Comparison of ENCODE assay signal across 8 cellular contexts in genomic region chr5:124741711-124742496, GRCh38. TPM values are rescaled to one million over a fixed set of nuclear protein-coding genes. Genes with fewer than 3 reads are reported as not detected.
DNase-seq lines count a peak whose midpoint lies in the region; ATAC-seq and TF ChIP-seq lines count a peak whose summit lies in the region.

No MANE protein-coding gene starts in this region.

- H3K36me3 Mint-ChIP-seq in IgD-negative memory B cell (no peaks in the 10 kb centered on the region), MCF 10A (ENCODE audit: insufficient read depth, unreplicated experiment) (peaks cover 16% of the 10 kb centered on the region)

- H3K4me1 ChIP-seq in BE2C (peaks cover 25% of the 10 kb centered on the region), left lung (peaks cover 15 to 64% of the 10 kb centered on the region in 2 donors)

- peak; percentile 50 for ATAC-seq in left lung
- ATAC-seq in HG03432 (IDR thresholded peaks at IDR 0.05; ENCODE audit: unreplicated experiment): no peak
- ATAC-seq in GM18505 (IDR thresholded peaks at IDR 0.05; ENCODE audit: unreplicated experiment): no peak

- H3K27me3 ChIP-seq in BE2C (no peaks in the 10 kb centered on the region), left lung (peaks cover 0 to 28% of the 10 kb centered on the region in 2 donors)

- H3K4me3 ChIP-seq in BE2C (ENCODE audit: low read depth, low read length) (peak overlapping the region; percentile 78), left lung (peak overlapping the region; percentile 46 to 61)

- H3K9me3 Mint-ChIP-seq in IgD-negative memory B cell: peaks cover 0 to 3% (median 0%) of the 10 kb centered on the region in 3 donors
- no peaks in the 10 kb centered on the region for H3K9me3 Mint-ChIP-seq in MCF 10A (ENCODE audit: unreplicated experiment)

- H3K27ac Mint-ChIP-seq in IgD-negative memory B cell: peak overlapping the region in 2 of 3 donors; percentile 55 to 91
- no peak overlapping the region for H3K27ac Mint-ChIP-seq in MCF 10A (ENCODE audit: low read depth, unreplicated experiment)

- H3K4me1 Mint-ChIP-seq in IgD-negative memory B cell (peaks cover 26 to 39% (median 34%) of the 10 kb centered on the region in 3 donors), MCF 10A (ENCODE audit: insufficient read depth, unreplicated experiment) (peaks cover 12% of the 10 kb centered on the region)

- CTCF ChIA-PET in MCF 10A (lab: Yijun Ruan, JAX): interaction anchor here (0.6 to 1.3 kb wide), 5 partner anchors 59 to 1204 kb away, joined by 3 to 5 read pairs (median 4); no protein-coding TSS in a partner anchor

- H3K36me3 ChIP-seq in BE2C (no peaks in the 10 kb centered on the region), left lung (no peaks in the 10 kb centered on the region)

- POLR2A ChIA-PET in MCF 10A (lab: Yijun Ruan, JAX): interaction anchor here (0.5 to 4.1 kb wide), 25 partner anchors 8 to 743 kb away, joined by 3 to 45 read pairs (median 6); no protein-coding TSS in a partner anchor

- no peak for TF ChIP-seq POLR2A in GM18505 (IDR thresholded peaks at IDR 0.05; ENCODE audit: borderline replicate concordance, extremely low read depth, insufficient read depth, insufficient read length)

- peak overlapping the region; percentile 89 to 94 for H3K27ac ChIP-seq in left lung

- no peak for TF ChIP-seq CTCF in BE2C (IDR thresholded peaks at IDR 0.05; ENCODE audit: low read depth, low read length)
- no peak for TF ChIP-seq CTCF in MCF 10A (IDR thresholded peaks at IDR 0.05; ENCODE audit: unreplicated experiment)
- no peak for TF ChIP-seq CTCF in left lung (IDR thresholded peaks at IDR 0.05)

- BruUV-seq in MCF 10A (replicated peaks; lab: Mats Ljungman, UMichigan): no TSS peak

- H3K27me3 Mint-ChIP-seq in IgD-negative memory B cell (peaks cover 16% of the 10 kb centered on the region), MCF 10A (ENCODE audit: insufficient read depth, unreplicated experiment) (no peaks in the 10 kb centered on the region)

- intact Hi-C loops in MCF 10A (cut with micrococcal nuclease) (loop anchor here (1.0 to 10.0 kb wide), 11 partner anchors 42 to 790 kb away; no protein-coding TSS in a partner anchor), left lung (cut with DNase I) (loop anchor here in 1 of 2 donors (5.0 kb wide), 1 partner anchor 90 kb away; no protein-coding TSS in a partner anchor)

- no peak for DNase-seq in BE2C
- DNase-seq in MCF 10A (ENCODE audit: unreplicated experiment): peak; percentile 95
- no peak for DNase-seq in left lung
- no peak for DNase-seq in NK-92 (lab: John Stamatoyannopoulos, UW; ENCODE audit: unreplicated experiment)
- DNase-seq in NCI-H2029 treated with DMSO at 0.1 percent for 48 hours (lab: John Stamatoyannopoulos, UW): no peak

- H3K9me3 ChIP-seq in BE2C (no peaks in the 10 kb centered on the region), left lung (no peaks in the 10 kb centered on the region)

- H3K4me3 Mint-ChIP-seq in IgD-negative memory B cell (no peak overlapping the region), MCF 10A (ENCODE audit: unreplicated experiment) (no peak overlapping the region)

RNA-seq across cellular contexts. Expression of gene ZNF608, which starts 4.5 kb away (rescaled TPM):
- polyA plus RNA-seq in BE2C (2012; ENCODE audit: insufficient read depth, insufficient read length, low read depth): 70.5 TPM
- 6.4 TPM for polyA plus RNA-seq in IgD-negative memory B cell
- 8.4 and 10.4 TPM in 2 replicates for total RNA-seq in MCF 10A (2022)
- total RNA-seq in left lung: 10 to 100 TPM; 21.9 to 24.0 TPM
